In genomic region chr7:104923010-104923421, GRCh38 we compare ENCODE assay signal across 8 cellular contexts.
DNase-seq lines count a peak whose midpoint lies in the region; ATAC-seq and TF ChIP-seq lines count a peak whose summit lies in the region.

No MANE protein-coding gene starts in this region.

- H3K4me3 Mint-ChIP-seq in activated naive CD4-positive, alpha-beta T cell treated with anti-CD3 and anti-CD28 coated beads, Interleukin-2, amount 10 ng/mL, durations not matched to agents 7 days and 5 days, result no peak overlapping the region
- no peak overlapping the region for H3K4me3 Mint-ChIP-seq in glutamatergic neuron (ENCODE audit: unreplicated experiment)

- no peaks in the 10 kb centered on the region for H4K20me1 ChIP-seq in HCT116 (ENCODE audit: insufficient read depth)
- no peaks in the 10 kb centered on the region for H4K20me1 ChIP-seq in MM.1S (ENCODE audit: insufficient read depth, low read length)

- H3K9me2 ChIP-seq in HCT116 (ENCODE audit: insufficient read depth) (no peaks in the 10 kb centered on the region), MM.1S (replicated peaks; ENCODE audit: insufficient read depth, low read length) (no peaks in the 10 kb centered on the region)

- peaks cover 0 to 4% of the 10 kb centered on the region in 2 experiments; a peak in 1 of 4 replicates for H3K4me1 ChIP-seq in HCT116 (ENCODE audit: control insufficient read depth in 1 of 2, insufficient read depth in 2 of 2, low read length in 2 of 2)
- H3K4me1 ChIP-seq in MM.1S (ENCODE audit: low read length), result peaks cover 11% of the 10 kb centered on the region

- peak; percentile 80 for DNase-seq in GM12864 (ENCODE audit: low read depth)
- peak; percentile 87 for DNase-seq in HCT116 (ENCODE audit: low read depth, low spot score)
- DNase-seq in MM.1S, result peak; percentile 95
- DNase-seq in SK-N-DZ (ENCODE audit: low spot score), result peak; percentile 77
- peak; percentile 83 for DNase-seq in activated naive CD4-positive, alpha-beta T cell treated with anti-CD3 and anti-CD28 coated beads, Interleukin-2, amount 10 ng/mL, durations not matched to agents 7 days and 5 days
- DNase-seq in glutamatergic neuron, result peak; percentile 61
- peak; percentile 85 for DNase-seq in pulmonary artery endothelial cell (ENCODE audit: low read depth, low spot score)
- DNase-seq in mesenteric fat pad (ENCODE audit: low spot score), result no peak

- H3K4me3 ChIP-seq in GM12864 (ENCODE audit: low read depth, low read length) (no peak overlapping the region), HCT116 (replicated peaks in 1 of 2; ENCODE audit: low read depth in 1 of 2, low read length in 2 of 2) (no peak overlapping the region), MM.1S (ENCODE audit: low read length) (no peak overlapping the region)

- peak; percentile 96 for ATAC-seq in HCT116

- H3K4me2 ChIP-seq in HCT116 (ENCODE audit: low read length) (no peak overlapping the region; the same call in 1 of the 2 replicates), MM.1S (ENCODE audit: low read depth, low read length) (peak overlapping the region; percentile 52)

- H3K27ac Mint-ChIP-seq in activated naive CD4-positive, alpha-beta T cell treated with anti-CD3 and anti-CD28 coated beads, Interleukin-2, amount 10 ng/mL, durations not matched to agents 7 days and 5 days, result no peak overlapping the region
- H3K27ac Mint-ChIP-seq in glutamatergic neuron (ENCODE audit: unreplicated experiment), result no peak overlapping the region

- POLR2A ChIA-PET in HCT116 (lab: Charles Lee), result no interaction called here

- TF ChIP-seq CTCF in GM12864 (IDR thresholded peaks at IDR 0.05; ENCODE audit: low read depth, low read length, missing control alignments) (peak; percentile 84), HCT116 (IDR thresholded peaks at IDR 0.05 in 2 of 3, conservative IDR thresholded peaks at IDR 0.05 in 1 of 3; ENCODE audit: borderline replicate concordance in 1 of 3, insufficient read depth in 1 of 3, low read depth in 2 of 3, low read length in 2 of 3) (peak; percentile 80 to 86 (median 83)), MM.1S (IDR thresholded peaks at IDR 0.05; ENCODE audit: low read length) (peak; percentile 97), glutamatergic neuron (IDR thresholded peaks at IDR 0.05; ENCODE audit: partially characterized antibody, unreplicated experiment) (peak; percentile 41)

- H3K9ac ChIP-seq in HCT116 (ENCODE audit: low read length) (no peak overlapping the region), MM.1S (ENCODE audit: low read length) (peak overlapping the region; percentile 42)

- no peaks in the 10 kb centered on the region for H3K36me3 Mint-ChIP-seq in activated naive CD4-positive, alpha-beta T cell treated with anti-CD3 and anti-CD28 coated beads, Interleukin-2, amount 10 ng/mL, durations not matched to agents 7 days and 5 days
- no peaks in the 10 kb centered on the region for H3K36me3 Mint-ChIP-seq in glutamatergic neuron (ENCODE audit: unreplicated experiment)

- H3K27ac ChIP-seq in HCT116 (ENCODE audit: low read depth, low read length) (no peak overlapping the region), MM.1S (ENCODE audit: low read length) (peak overlapping the region; percentile 39; the same call in 1 of the 2 replicates)

- TF ChIP-seq POLR2A in HCT116 (IDR thresholded peaks at IDR 0.05; ENCODE audit: borderline replicate concordance, extremely low read depth, insufficient read depth, insufficient read length), result no peak

- no peaks in the 10 kb centered on the region for H3K9me3 Mint-ChIP-seq in activated naive CD4-positive, alpha-beta T cell treated with anti-CD3 and anti-CD28 coated beads, Interleukin-2, amount 10 ng/mL, durations not matched to agents 7 days and 5 days
- no peaks in the 10 kb centered on the region for H3K9me3 Mint-ChIP-seq in glutamatergic neuron (ENCODE audit: unreplicated experiment)

- peak; percentile 98 for TF ChIP-seq RAD21 in HCT116 (IDR thresholded peaks at IDR 0.05; ENCODE audit: low read depth)

- no TSS peak for BruUV-seq in HCT116 (replicated peaks; lab: Mats Ljungman, UMichigan)

- no peaks in the 10 kb centered on the region for H3F3A ChIP-seq in MM.1S (ENCODE audit: insufficient read depth, low read length)

- RAD21 ChIA-PET in HCT116 (lab: Charles Lee; ENCODE audit: low non-redundant PET in 1 of 2, low total read pairs in 2 of 2, uncharacterized antibody in 2 of 2, unreplicated experiment in 2 of 2), result no interaction called here

- H3K27me3 ChIP-seq in HCT116 (ENCODE audit: insufficient read depth, low read length) (no peaks in the 10 kb centered on the region), MM.1S (replicated peaks; ENCODE audit: insufficient read depth, low read length) (no peaks in the 10 kb centered on the region)

- peaks cover 4% of the 10 kb centered on the region for H3K4me1 Mint-ChIP-seq in activated naive CD4-positive, alpha-beta T cell treated with anti-CD3 and anti-CD28 coated beads, Interleukin-2, amount 10 ng/mL, durations not matched to agents 7 days and 5 days
- H3K4me1 Mint-ChIP-seq in glutamatergic neuron (ENCODE audit: low read depth, unreplicated experiment), result peaks cover 9% of the 10 kb centered on the region

- intact Hi-C loops in HCT116 (cut with micrococcal nuclease), result loop anchor here (1.0 to 10.0 kb wide), 5 partner anchors 118 to 666 kb away; no protein-coding TSS in a partner anchor

- H3K27me3 Mint-ChIP-seq in activated naive CD4-positive, alpha-beta T cell treated with anti-CD3 and anti-CD28 coated beads, Interleukin-2, amount 10 ng/mL, durations not matched to agents 7 days and 5 days, result peaks cover 2% of the 10 kb centered on the region
- no peaks in the 10 kb centered on the region for H3K27me3 Mint-ChIP-seq in glutamatergic neuron (ENCODE audit: unreplicated experiment)

- H3K36me3 ChIP-seq in HCT116 (ENCODE audit: control insufficient read depth in 1 of 2, insufficient read depth in 2 of 2, low read length in 2 of 2) (no peaks in the 10 kb centered on the region), MM.1S (replicated peaks; ENCODE audit: insufficient read depth, low read length) (no peaks in the 10 kb centered on the region)

- H3K79me2 ChIP-seq in HCT116 (ENCODE audit: insufficient read depth, low read length) (no peaks in the 10 kb centered on the region), MM.1S (ENCODE audit: low read length) (no peaks in the 10 kb centered on the region)

- CTCF ChIA-PET in HCT116 (lab: Charles Lee), result no interaction called here
- CTCF ChIA-PET in activated naive CD4-positive, alpha-beta T cell treated with anti-CD3 and anti-CD28 coated beads, Interleukin-2, amount 10 ng/mL, durations not matched to agents 7 days and 5 days (lab: Charles Lee), result interaction anchor here (0.8 to 8.4 kb wide), 12 partner anchors 18 to 668 kb away, joined by 3 to 64 read pairs (median 4); no protein-coding TSS in a partner anchor

- no peaks in the 10 kb centered on the region for H3K9me3 ChIP-seq in HCT116 (ENCODE audit: control insufficient read depth in 1 of 2, insufficient read depth in 1 of 2, low read depth in 1 of 2, low read length in 2 of 2)
- H3K9me3 ChIP-seq in MM.1S (replicated peaks; ENCODE audit: insufficient read depth, low read length), result no peaks in the 10 kb centered on the region

- H2AFZ ChIP-seq in HCT116 (ENCODE audit: low read depth, low read length, poor library complexity, severe bottlenecking), result peak overlapping the region; percentile 32
- H2AFZ ChIP-seq in MM.1S (ENCODE audit: low read length), result peak overlapping the region; percentile 65

TF ChIP-seq in HCT116, 20 proteins besides CTCF, POLR2A, EP300 and RAD21:
- TF ChIP-seq EGR1 (IDR thresholded peaks at IDR 0.05; ENCODE audit: low read depth), result peak; percentile 36; the same call in 1 of the 2 replicates
- peak; percentile 62; the same call in 1 of the 2 replicates for TF ChIP-seq CEBPB (IDR thresholded peaks at IDR 0.05; ENCODE audit: low read depth)
- TF ChIP-seq, protein P1, sequence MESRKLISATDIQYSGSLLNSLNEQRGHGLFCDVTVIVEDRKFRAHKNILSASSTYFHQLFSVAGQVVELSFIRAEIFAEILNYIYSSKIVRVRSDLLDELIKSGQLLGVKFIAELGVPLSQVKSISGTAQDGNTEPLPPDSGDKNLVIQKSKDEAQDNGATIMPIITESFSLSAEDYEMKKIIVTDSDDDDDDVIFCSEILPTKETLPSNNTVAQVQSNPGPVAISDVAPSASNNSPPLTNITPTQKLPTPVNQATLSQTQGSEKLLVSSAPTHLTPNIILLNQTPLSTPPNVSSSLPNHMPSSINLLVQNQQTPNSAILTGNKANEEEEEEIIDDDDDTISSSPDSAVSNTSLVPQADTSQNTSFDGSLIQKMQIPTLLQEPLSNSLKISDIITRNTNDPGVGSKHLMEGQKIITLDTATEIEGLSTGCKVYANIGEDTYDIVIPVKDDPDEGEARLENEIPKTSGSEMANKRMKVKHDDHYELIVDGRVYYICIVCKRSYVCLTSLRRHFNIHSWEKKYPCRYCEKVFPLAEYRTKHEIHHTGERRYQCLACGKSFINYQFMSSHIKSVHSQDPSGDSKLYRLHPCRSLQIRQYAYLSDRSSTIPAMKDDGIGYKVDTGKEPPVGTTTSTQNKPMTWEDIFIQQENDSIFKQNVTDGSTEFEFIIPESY (IDR thresholded peaks at IDR 0.05; ENCODE audit: extremely low read depth, insufficient replicate concordance, low read length), result no peak
- TF ChIP-seq ZFX (IDR thresholded peaks at IDR 0.05), result 0 out of 2 replicates have a peak, but pooled peaks have one; percentile 11

Comparison
In these comparisons a context has a peak if more than half of its experiments do, and no peak if none do; other contexts are left out.
1. CTCF ChIP-seq: peak in every context shown above with its lines; median percentile 97 in MM.1S; 84 in GM12864; 83 in HCT116; 41 in glutamatergic neuron.